ENCODE assay signal across 17 cellular contexts in the genomic region with DNA sequence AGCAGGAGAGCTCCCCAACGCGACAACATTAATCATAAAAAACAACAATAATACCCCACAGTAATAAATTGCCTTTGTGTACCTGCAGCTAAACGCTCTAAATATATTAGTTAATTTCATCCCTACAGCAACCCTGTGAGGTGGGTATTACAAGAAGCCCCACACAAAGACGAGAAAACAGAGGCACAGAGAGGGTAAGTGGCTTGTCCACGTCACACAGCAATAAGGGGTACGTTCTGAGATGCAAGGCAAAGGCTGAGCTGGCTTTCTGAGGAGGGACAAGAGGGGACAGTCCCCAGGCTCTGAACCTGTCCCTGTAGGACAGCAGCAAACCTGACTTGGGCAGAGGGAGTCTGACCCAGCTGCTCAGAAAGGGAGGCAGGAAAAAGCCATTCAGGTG.
"Had no signal": no experiment of that assay in that cellular context is flagged by ENCODE, and none has a peak within 500 bp of the region (broad histone marks: within the 10 kb centered on the region; RNA-seq: fewer than 3 reads in every experiment).

No MANE protein-coding gene starts in this region.

- H3K36me3 ChIP-seq: ovary had no signal

- H3K27me3 ChIP-seq: heart left ventricle, neutrophil, ovary, tibial artery had no signal

- ATAC-seq: natural killer cell treated with Interleukin-12 subunit alpha and Interleukin-12 subunit beta and Interleukin-15 and Interleukin-18, amount 100 ng/mL, for 72 hours; stimulated activated naive CD8-positive, alpha-beta T cell treated with anti-CD3 and anti-CD28 coated beads, Interleukin-15, amount 100 ng/mL, for 72 hours had no signal

- H3K4me3 ChIP-seq: heart left ventricle, ovary, prostate gland, tibial artery had no signal

- DNase-seq: activated CD4-positive, alpha-beta T cell treated with anti-CD3 and anti-CD28 coated beads, Interleukin-2, amount 50 U/mL, for 4 hours; activated CD8-positive, alpha-beta memory T cell treated with anti-CD3 and anti-CD28 coated beads, Interleukin-2, amount 50 U/mL, for 48 hours; activated naive CD4-positive, alpha-beta T cell treated with anti-CD3 and anti-CD28 coated beads, Interleukin-2, amount 50 U/mL, for 16 hours; activated T-cell treated with anti-CD3 and anti-CD28 coated beads, Interleukin-2, amount 50 U/mL, for 48 hours; aorta; central memory CD4-positive, alpha-beta T cell; effector memory CD4-positive, alpha-beta T cell; stimulated activated CD4-positive, alpha-beta T cell treated with anti-CD3 and anti-CD28 coated beads, Interleukin-1b, Interleukin-23, amount 100 ng/mL, for 48 hours; stimulated activated naive CD8-positive, alpha-beta T cell treated with anti-CD3 and anti-CD28 coated beads, Interleukin-15, amount 100 ng/mL, for 72 hours; T-helper 1 cell; T-helper 9 cell; tibial artery had no signal

- H3K27ac ChIP-seq: neutrophil, prostate gland, tibial artery had no signal

- H3K4me1 ChIP-seq: prostate gland had no signal

- H3K9me3 ChIP-seq: heart left ventricle, neutrophil, ovary, prostate gland, tibial artery had no signal
